In the genomic region with DNA sequence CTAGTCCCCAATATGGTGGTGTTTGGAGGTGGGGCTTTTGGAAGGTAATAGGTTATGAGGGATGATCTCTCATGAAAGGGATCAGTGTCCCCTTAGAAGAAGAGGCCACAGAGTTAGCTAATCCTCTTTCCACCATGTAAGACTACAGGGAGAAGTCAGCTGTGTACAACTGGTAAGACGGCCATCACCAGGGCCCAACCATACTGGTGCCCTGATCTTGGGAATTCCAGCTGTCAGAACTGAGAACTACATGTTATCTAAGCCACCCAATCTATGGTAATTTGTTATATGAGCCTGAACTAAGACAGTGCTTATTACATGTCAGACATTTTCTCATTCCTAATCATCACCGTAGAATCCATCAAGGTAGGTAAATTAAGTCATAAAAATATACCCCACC, we compare ENCODE assay signal across 1 cellular context.
TF ChIP-seq lines count a peak whose summit lies in the region.

No MANE protein-coding gene starts in this region.

TF ChIP-seq in K562, 482 proteins besides CTCF, POLR2A, EP300 and RAD21 (continued from another document):
- TF ChIP-seq, protein P1, sequence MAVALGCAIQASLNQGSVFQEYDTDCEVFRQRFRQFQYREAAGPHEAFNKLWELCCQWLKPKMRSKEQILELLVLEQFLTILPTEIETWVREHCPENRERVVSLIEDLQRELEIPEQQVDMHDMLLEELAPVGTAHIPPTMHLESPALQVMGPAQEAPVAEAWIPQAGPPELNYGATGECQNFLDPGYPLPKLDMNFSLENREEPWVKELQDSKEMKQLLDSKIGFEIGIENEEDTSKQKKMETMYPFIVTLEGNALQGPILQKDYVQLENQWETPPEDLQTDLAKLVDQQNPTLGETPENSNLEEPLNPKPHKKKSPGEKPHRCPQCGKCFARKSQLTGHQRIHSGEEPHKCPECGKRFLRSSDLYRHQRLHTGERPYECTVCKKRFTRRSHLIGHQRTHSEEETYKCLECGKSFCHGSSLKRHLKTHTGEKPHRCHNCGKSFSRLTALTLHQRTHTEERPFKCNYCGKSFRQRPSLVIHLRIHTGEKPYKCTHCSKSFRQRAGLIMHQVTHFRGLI (CRISPR knock-in tag; IDR thresholded peaks at IDR 0.05) = no peak
